8 cellular contexts compared by ENCODE assay signal in genomic region chr3:42839616-42840015, GRCh38. TPM values are rescaled to one million over a fixed set of nuclear protein-coding genes. Genes with fewer than 3 reads are reported as not detected.
DNase-seq lines count a peak whose midpoint lies in the region; ATAC-seq lines count a peak whose summit lies in the region.

No MANE protein-coding gene starts in this region.

- CTCF ChIA-PET in activated CD8-positive, alpha-beta T cell treated with anti-CD3 and anti-CD28 coated beads, Interleukin-2, amount 10 ng/mL, durations not matched to agents 7 days and 5 days (lab: Charles Lee): interaction anchor here (0.7 to 2.5 kb wide), 21 partner anchors 9 to 198 kb away, joined by 3 to 23 read pairs (median 4); no protein-coding TSS in a partner anchor

- ATAC-seq in GM18870 (IDR thresholded peaks at IDR 0.05; ENCODE audit: unreplicated experiment) (peak; percentile 89), HG03045 (IDR thresholded peaks at IDR 0.05; ENCODE audit: unreplicated experiment) (peak; percentile 74)
- peak; percentile 97 for ATAC-seq in activated CD8-positive, alpha-beta T cell treated with anti-CD3 and anti-CD28 coated beads, Interleukin-2, amount 10 ng/mL, durations not matched to agents 7 days and 5 days

- no peak overlapping the region for H3K27ac Mint-ChIP-seq in activated CD8-positive, alpha-beta T cell treated with anti-CD3 and anti-CD28 coated beads, Interleukin-2, amount 10 ng/mL, durations not matched to agents 7 days and 5 days

- no peaks in the 10 kb centered on the region for H3K9me3 Mint-ChIP-seq in activated CD8-positive, alpha-beta T cell treated with anti-CD3 and anti-CD28 coated beads, Interleukin-2, amount 10 ng/mL, durations not matched to agents 7 days and 5 days (ENCODE audit: insufficient read depth)

- POLR2A ChIA-PET in activated CD8-positive, alpha-beta T cell treated with anti-CD3 and anti-CD28 coated beads, Interleukin-2, amount 10 ng/mL, durations not matched to agents 7 days and 5 days (lab: Charles Lee): interaction anchor here (0.6 kb wide), 1 partner anchor 337 kb away, joined by 3 read pairs; the partner anchor contains the start of gene VIPR1

- peaks cover 4% of the 10 kb centered on the region for H3K4me1 Mint-ChIP-seq in activated CD8-positive, alpha-beta T cell treated with anti-CD3 and anti-CD28 coated beads, Interleukin-2, amount 10 ng/mL, durations not matched to agents 7 days and 5 days (ENCODE audit: low read depth)

- H3K36me3 Mint-ChIP-seq in activated CD8-positive, alpha-beta T cell treated with anti-CD3 and anti-CD28 coated beads, Interleukin-2, amount 10 ng/mL, durations not matched to agents 7 days and 5 days (ENCODE audit: low read depth): no peaks in the 10 kb centered on the region

- no peak overlapping the region for H3K4me3 Mint-ChIP-seq in activated CD8-positive, alpha-beta T cell treated with anti-CD3 and anti-CD28 coated beads, Interleukin-2, amount 10 ng/mL, durations not matched to agents 7 days and 5 days

- DNase-seq in COLO829 (ENCODE audit: low spot score): peak; percentile 79
- peak; percentile 54 for DNase-seq in NCI-H460 (ENCODE audit: extremely low read depth, low read depth)
- DNase-seq in activated CD8-positive, alpha-beta T cell treated with anti-CD3 and anti-CD28 coated beads, Interleukin-2, amount 10 ng/mL, durations not matched to agents 7 days and 5 days: peak; percentile 56
- DNase-seq in fibroblast of the conjunctiva (ENCODE audit: low read depth): peak; percentile 55
- DNase-seq in non-pigmented ciliary epithelial cell (ENCODE audit: low read depth): peak; percentile 48
- DNase-seq in NK-92 treated with Interleukin-12 subunit alpha and Interleukin-12 subunit beta, amount 100 ng/mL, for 24 hours (lab: John Stamatoyannopoulos, UW): no peak

- peaks cover 12% of the 10 kb centered on the region for H3K27me3 Mint-ChIP-seq in activated CD8-positive, alpha-beta T cell treated with anti-CD3 and anti-CD28 coated beads, Interleukin-2, amount 10 ng/mL, durations not matched to agents 7 days and 5 days (ENCODE audit: low read depth)

RNA-seq across cellular contexts. Expression of gene ACKR2, which starts 30.4 kb away (rescaled TPM):
- total RNA-seq in NCI-H460 (2014; rRNA removed; shearing (Covaris generic)): not detected in 2 replicates
- polyA plus RNA-seq in NCI-H460 (2014; cell fraction: nucleus; rRNA removed): not detected in 2 replicates
- 1 to 10 TPM; 2.3 to 2.8 TPM for total RNA-seq in activated CD8-positive, alpha-beta T cell treated with anti-CD3 and anti-CD28 coated beads, Interleukin-2, amount 10 ng/mL, durations not matched to agents 7 days and 5 days

RNA-seq across cellular contexts. Expression of gene HIGD1A, which starts 35.3 kb away (rescaled TPM):
- total RNA-seq in NCI-H460 (2014; rRNA removed; shearing (Covaris generic)): 121 and 123 TPM in 2 replicates
- 76.7 and 88.2 TPM in 2 replicates for polyA plus RNA-seq in NCI-H460 (2014; cell fraction: nucleus; rRNA removed)
- total RNA-seq in activated CD8-positive, alpha-beta T cell treated with anti-CD3 and anti-CD28 coated beads, Interleukin-2, amount 10 ng/mL, durations not matched to agents 7 days and 5 days: 10 to 100 TPM; 55.3 to 57.9 TPM

RNA-seq across cellular contexts. Expression of gene CYP8B1, which starts 36.1 kb away (rescaled TPM):
- total RNA-seq in NCI-H460 (2014; rRNA removed; shearing (Covaris generic)): not detected in 2 replicates
- not detected in 2 replicates for polyA plus RNA-seq in NCI-H460 (2014; cell fraction: nucleus; rRNA removed)
- total RNA-seq in activated CD8-positive, alpha-beta T cell treated with anti-CD3 and anti-CD28 coated beads, Interleukin-2, amount 10 ng/mL, durations not matched to agents 7 days and 5 days: not detected
